Comparison of ENCODE assay signal across 8 cellular contexts in genomic region chr3:143000525-143000924, GRCh38. TPM values are rescaled to one million over a fixed set of nuclear protein-coding genes. Genes with fewer than 3 reads are reported as not detected.
DNase-seq lines count a peak whose midpoint lies in the region; ATAC-seq and TF ChIP-seq lines count a peak whose summit lies in the region.

No MANE protein-coding gene starts in this region.

- peak overlapping the region; percentile 82 for H2AFZ ChIP-seq in MM.1S (ENCODE audit: low read length)

- H3K56ac ChIP-seq in mesendoderm (ENCODE audit: low read length): peak overlapping the region; percentile 86

- peaks cover 34 to 45% (median 42%) of the 10 kb centered on the region in 3 donors for H3K4me1 Mint-ChIP-seq in CD8-positive, alpha-beta memory T cell
- H3K4me1 Mint-ChIP-seq in chondrocyte (ENCODE audit: low read depth): peaks cover 39% of the 10 kb centered on the region

- no CpG with 5 or more reads among the region's 10 CpGs for WGBS in mesendoderm (ENCODE audit: extremely low coverage, insufficient coverage, low lambda C conversion rate)

- no peak for DNase-seq in CD8-positive, alpha-beta memory T cell
- DNase-seq in MM.1S (no peak), chondrocyte (ENCODE audit: low spot score) (no peak), mesendoderm (peak; percentile 78), NCI-H2107 (lab: John Stamatoyannopoulos, UW) (no peak), C1 segment of cervical spinal cord (lab: John Stamatoyannopoulos, UW) (no peak)
- no peak for DNase-seq in activated effector memory CD4-positive, alpha-beta T cell treated with Interleukin-2 at 50 U/mL for 16 hours

- no peak overlapping the region for H3K23ac ChIP-seq in mesendoderm (ENCODE audit: low read length)

- peak overlapping the region; percentile 93 for H3K9ac ChIP-seq in MM.1S (ENCODE audit: low read length)
- peak overlapping the region; percentile 66 for H3K9ac ChIP-seq in mesendoderm (ENCODE audit: low read length)

- H2AK5ac ChIP-seq in mesendoderm (ENCODE audit: low read length): no peak overlapping the region

- peak overlapping the region; percentile 99 for H3K4me3 ChIP-seq in CD8-positive, alpha-beta memory T cell (ENCODE audit: low read length)
- H3K4me3 ChIP-seq in MM.1S (ENCODE audit: low read length): peak overlapping the region; percentile 99
- peak overlapping the region; percentile 33 for H3K4me3 ChIP-seq in mesendoderm (ENCODE audit: low read length)

- no peak overlapping the region for H2BK120ac ChIP-seq in mesendoderm (ENCODE audit: low read depth, low read length)

- no peak overlapping the region for H2BK5ac ChIP-seq in mesendoderm (ENCODE audit: low read length)

- no peak overlapping the region for H2BK15ac ChIP-seq in mesendoderm (replicated peaks; ENCODE audit: low read depth)

- H3K36me3 Mint-ChIP-seq in CD8-positive, alpha-beta memory T cell: peaks cover 0 to 18% (median 0%) of the 10 kb centered on the region in 3 donors
- no peaks in the 10 kb centered on the region for H3K36me3 Mint-ChIP-seq in chondrocyte (ENCODE audit: low read depth)

- POLR2A ChIA-PET in CD8-positive, alpha-beta memory T cell (lab: Charles Lee): interaction anchor here (0.6 to 2.4 kb wide), 7 partner anchors 12 to 1260 kb away, joined by 3 to 24 read pairs (median 6); partner anchors contain the start of genes ATR, DIPK2A and TRPC1

- no peak overlapping the region for H4K8ac ChIP-seq in mesendoderm (ENCODE audit: low read depth, low read length)

- H3K27me3 Mint-ChIP-seq in CD8-positive, alpha-beta memory T cell: peaks cover 5 to 16% of the 10 kb centered on the region in 2 donors
- H3K27me3 Mint-ChIP-seq in chondrocyte (ENCODE audit: low read depth): no peaks in the 10 kb centered on the region

- H3K9me3 ChIP-seq in CD8-positive, alpha-beta memory T cell (ENCODE audit: low read length): no peaks in the 10 kb centered on the region
- no peaks in the 10 kb centered on the region for H3K9me3 ChIP-seq in MM.1S (replicated peaks; ENCODE audit: insufficient read depth, low read length)

- no peaks in the 10 kb centered on the region for H3K9me3 Mint-ChIP-seq in CD8-positive, alpha-beta memory T cell
- H3K9me3 Mint-ChIP-seq in chondrocyte (ENCODE audit: low read depth): no peaks in the 10 kb centered on the region

- H3K27ac Mint-ChIP-seq in CD8-positive, alpha-beta memory T cell: peak overlapping the region; percentile 92 to 100 (median 100)
- H3K27ac Mint-ChIP-seq in chondrocyte (ENCODE audit: unreplicated experiment): peak overlapping the region; percentile 99

- H4K20me1 ChIP-seq in MM.1S (ENCODE audit: insufficient read depth, low read length): peaks cover 7% of the 10 kb centered on the region

- peaks cover 33% of the 10 kb centered on the region for H3K4me1 ChIP-seq in CD8-positive, alpha-beta memory T cell (ENCODE audit: insufficient read depth, low read length)
- H3K4me1 ChIP-seq in MM.1S (ENCODE audit: low read length) (no peaks in the 10 kb centered on the region), mesendoderm (ENCODE audit: control insufficient read depth, low read depth, low read length) (peaks cover 3% of the 10 kb centered on the region)

- H3K4me3 Mint-ChIP-seq in CD8-positive, alpha-beta memory T cell: peak overlapping the region; percentile 93 to 100 (median 99)
- peak overlapping the region; percentile 96 for H3K4me3 Mint-ChIP-seq in chondrocyte (ENCODE audit: unreplicated experiment)

- TF ChIP-seq CTCF in MM.1S (IDR thresholded peaks at IDR 0.05; ENCODE audit: low read length) (no peak), chondrocyte (IDR thresholded peaks at IDR 0.05) (no peak)

- peaks cover 49% of the 10 kb centered on the region for H3K79me2 ChIP-seq in MM.1S (ENCODE audit: low read length)
- H3K79me2 ChIP-seq in mesendoderm (ENCODE audit: control insufficient read depth, insufficient read depth, low read length): peaks cover 33% of the 10 kb centered on the region

- no peaks in the 10 kb centered on the region for H3K27me3 ChIP-seq in CD8-positive, alpha-beta memory T cell (ENCODE audit: insufficient read depth, low read length, poor library complexity, severe bottlenecking)
- H3K27me3 ChIP-seq in MM.1S (replicated peaks; ENCODE audit: insufficient read depth, low read length) (no peaks in the 10 kb centered on the region), mesendoderm (ENCODE audit: insufficient read depth, low read length, poor library complexity) (no peaks in the 10 kb centered on the region)

- no peaks in the 10 kb centered on the region for H3K9me2 ChIP-seq in MM.1S (replicated peaks; ENCODE audit: insufficient read depth, low read length)

- no peak overlapping the region for H4K5ac ChIP-seq in mesendoderm (ENCODE audit: low read length)

- H3K36me3 ChIP-seq in CD8-positive, alpha-beta memory T cell (ENCODE audit: insufficient read depth, low read length): no peaks in the 10 kb centered on the region
- H3K36me3 ChIP-seq in MM.1S (replicated peaks; ENCODE audit: insufficient read depth, low read length): no peaks in the 10 kb centered on the region
- H3K36me3 ChIP-seq in mesendoderm (ENCODE audit: control insufficient read depth, insufficient read depth, low read length): no peaks in the 10 kb centered on the region

- peaks cover 16% of the 10 kb centered on the region for H3F3A ChIP-seq in MM.1S (ENCODE audit: insufficient read depth, low read length)

- H3K27ac ChIP-seq in CD8-positive, alpha-beta memory T cell (ENCODE audit: low read depth, low read length): peak overlapping the region; percentile 95
- peak overlapping the region; percentile 84 for H3K27ac ChIP-seq in MM.1S (ENCODE audit: low read length)
- H3K27ac ChIP-seq in mesendoderm (ENCODE audit: low read depth, low read length): peak overlapping the region; percentile 38

- H3K4me2 ChIP-seq in MM.1S (ENCODE audit: low read depth, low read length) (peak overlapping the region; percentile 63), mesendoderm (ENCODE audit: low read length) (peak overlapping the region; percentile 75)

- CTCF ChIA-PET in CD8-positive, alpha-beta memory T cell (lab: Charles Lee): interaction anchor here (0.8 to 2.3 kb wide), 4 partner anchors 15 to 422 kb away, joined by 4 to 11 read pairs (median 7); partner anchors contain the start of gene ATR

- peak overlapping the region; percentile 48 for H3K4ac ChIP-seq in mesendoderm (ENCODE audit: low read depth, low read length)

- no peak for ATAC-seq in HG02642 (IDR thresholded peaks at IDR 0.05; ENCODE audit: poor library complexity, unreplicated experiment)

- no peak overlapping the region for H3K18ac ChIP-seq in mesendoderm (ENCODE audit: low read length)

- H3K79me1 ChIP-seq in mesendoderm (ENCODE audit: low read length): peaks cover 2% of the 10 kb centered on the region

RNA-seq across cellular contexts. Expression of gene U2SURP, which starts 0.8 kb away (rescaled TPM):
- 100 to 1,000 TPM; 146 to 148 TPM for total RNA-seq in CD8-positive, alpha-beta memory T cell
- polyA plus RNA-seq in CD8-positive, alpha-beta memory T cell: 121 TPM
- total RNA-seq in chondrocyte: 63.0 to 72.9 TPM (median 63.7 TPM) in 3 replicates
- 160 TPM for polyA plus RNA-seq in mesendoderm (2013, experiment 1 of 2)
- 159 TPM for polyA plus RNA-seq in mesendoderm (2013, experiment 2 of 2)

RNA-seq across cellular contexts. Expression of gene PAQR9, which starts 37.1 kb away (rescaled TPM):
- not detected for total RNA-seq in CD8-positive, alpha-beta memory T cell
- polyA plus RNA-seq in CD8-positive, alpha-beta memory T cell: not detected
- total RNA-seq in chondrocyte: not detected in 3 replicates
- 0.86 TPM for polyA plus RNA-seq in mesendoderm (2013, experiment 1 of 2)
- polyA plus RNA-seq in mesendoderm (2013, experiment 2 of 2): 1.0 TPM

Comparison
In these comparisons a context has a peak if more than half of its experiments do, and no peak if none do; other contexts are left out.
1. H3K27ac ChIP-seq: peak in every context shown above with its lines; median percentile 95 in CD8-positive, alpha-beta memory T cell; 84 in MM.1S; 38 in mesendoderm.
2. H3K4me3 ChIP-seq: peak in every context shown above with its lines; median percentile 99 in CD8-positive, alpha-beta memory T cell; 99 in MM.1S; 33 in mesendoderm.